23 cellular contexts compared by ENCODE assay signal in the genomic region with DNA sequence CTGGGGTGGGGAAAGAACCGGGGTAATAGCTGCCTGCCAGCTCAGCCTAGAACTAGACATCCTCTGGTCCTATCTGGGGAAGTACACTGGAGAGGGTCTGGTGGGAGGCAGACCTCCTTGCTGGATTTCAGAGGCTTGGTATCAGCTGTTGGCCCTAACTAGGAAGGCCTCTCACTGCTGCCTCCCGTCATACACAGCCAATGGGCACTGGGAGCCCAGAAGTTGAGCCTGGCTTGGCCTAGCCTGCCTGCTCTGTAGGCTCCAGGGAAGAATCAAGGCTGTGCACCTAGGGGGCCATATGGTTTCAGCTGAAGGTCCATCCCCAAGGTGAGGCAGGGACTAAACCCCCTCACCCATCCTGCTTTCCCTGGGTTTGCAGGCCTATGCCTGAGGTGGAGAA. TPM values are rescaled to one million over a fixed set of nuclear protein-coding genes. Genes with fewer than 3 reads are reported as not detected.
"Had no signal": no experiment of that assay in that cellular context is flagged by ENCODE, and none has a peak within 500 bp of the region (broad histone marks: within the 10 kb centered on the region; RNA-seq: fewer than 3 reads in every experiment).

No MANE protein-coding gene starts in this region.

- H3K9me3 ChIP-seq: left ventricle myocardium inferior, lower lobe of right lung, prostate gland, spleen, thoracic aorta, transverse colon had no signal

- H3K27me3 ChIP-seq: foreskin keratinocyte, neural progenitor cell, spleen, transverse colon had no signal

- FAIRE-seq: colon, keratinocyte had no signal

- ATAC-seq: foreskin keratinocyte; lower lobe of right lung; natural killer cell treated with Interleukin-12 subunit alpha and Interleukin-12 subunit beta and Interleukin-15 and Interleukin-18, amount 100 ng/mL, for 72 hours; sciatic nerve; stimulated activated memory B cell treated with anti-CD40 and anti-IgM and Interleukin-4, amounts not matched to agents 10 μg/mL and 1 μg/mL and 100 μg/mL, for 72 hours; stimulated activated naive CD8-positive, alpha-beta T cell treated with anti-CD3 and anti-CD28 coated beads, Interleukin-15, amount 100 ng/mL, for 72 hours had no signal

- H3K9me3 Mint-ChIP-seq: dendritic cell treated with granulocyte-macrophage colony-stimulating factor and Interleukin-4, amounts not matched to agents 40 ng/mL and 50 ng/mL, for 4 days; immature natural killer cell; natural killer cell treated with Interleukin-12 subunit alpha and Interleukin-12 subunit beta and Interleukin-15 and Interleukin-18, amount 100 ng/mL, for 72 hours; neural progenitor cell; stimulated activated memory B cell treated with anti-CD40 and anti-IgM and Interleukin-4, amounts not matched to agents 10 μg/mL and 1 μg/mL and 100 μg/mL, for 72 hours; stimulated activated naive CD8-positive, alpha-beta T cell treated with anti-CD3 and anti-CD28 coated beads, Interleukin-15, amount 100 ng/mL, for 72 hours had no signal

- H3K36me3 ChIP-seq: neural progenitor cell had no signal

- H3K4me2 ChIP-seq: neural progenitor cell had no signal

- H2AFZ ChIP-seq: neural progenitor cell, parathyroid adenoma had no signal

- H3K9ac ChIP-seq: neural progenitor cell, parathyroid adenoma had no signal

- H3K27ac ChIP-seq: foreskin keratinocyte, left ventricle myocardium inferior, lower lobe of right lung, neural progenitor cell, parathyroid adenoma, spleen, thoracic aorta, transverse colon had no signal

- H3K4me3 Mint-ChIP-seq: dendritic cell treated with granulocyte-macrophage colony-stimulating factor and Interleukin-4, amounts not matched to agents 40 ng/mL and 50 ng/mL, for 4 days; immature natural killer cell; natural killer cell treated with Interleukin-12 subunit alpha and Interleukin-12 subunit beta and Interleukin-15 and Interleukin-18, amount 100 ng/mL, for 72 hours; neural progenitor cell; stimulated activated memory B cell treated with anti-CD40 and anti-IgM and Interleukin-4, amounts not matched to agents 10 μg/mL and 1 μg/mL and 100 μg/mL, for 72 hours; stimulated activated naive CD8-positive, alpha-beta T cell treated with anti-CD3 and anti-CD28 coated beads, Interleukin-15, amount 100 ng/mL, for 72 hours had no signal

- H3K4me3 ChIP-seq: left ventricle myocardium inferior, lower lobe of right lung, neural progenitor cell, prostate gland, spleen, thoracic aorta, transverse colon had no signal

- DNase-seq: foreskin keratinocyte; immature natural killer cell; left ventricle myocardium inferior; lower lobe of right lung; mesenchymal stem cell; midbrain; nucleus accumbens; spleen; stimulated activated CD4-positive, alpha-beta T cell treated with anti-CD3 and anti-CD28 coated beads, Interleukin-15, amount 100 ng/mL, for 24 hours; stimulated activated CD4-positive, alpha-beta T cell treated with anti-CD3 and anti-CD28 coated beads, Interleukin-1b, Interleukin-23, amount 100 ng/mL, for 48 hours; stimulated activated CD4-positive, alpha-beta T cell treated with anti-CD3 and anti-CD28 coated beads, Interleukin-4, amount 100 ng/mL, for 24 hours; stimulated activated naive CD8-positive, alpha-beta T cell treated with anti-CD3 and anti-CD28 coated beads, Interleukin-15, amount 100 ng/mL, for 72 hours; transverse colon had no signal

- H3K27me3 Mint-ChIP-seq: dendritic cell treated with granulocyte-macrophage colony-stimulating factor and Interleukin-4, amounts not matched to agents 40 ng/mL and 50 ng/mL, for 4 days; natural killer cell treated with Interleukin-12 subunit alpha and Interleukin-12 subunit beta and Interleukin-15 and Interleukin-18, amount 100 ng/mL, for 72 hours; stimulated activated memory B cell treated with anti-CD40 and anti-IgM and Interleukin-4, amounts not matched to agents 10 μg/mL and 1 μg/mL and 100 μg/mL, for 72 hours; stimulated activated naive CD8-positive, alpha-beta T cell treated with anti-CD3 and anti-CD28 coated beads, Interleukin-15, amount 100 ng/mL, for 72 hours had no signal

- H3K27ac Mint-ChIP-seq: dendritic cell treated with granulocyte-macrophage colony-stimulating factor and Interleukin-4, amounts not matched to agents 40 ng/mL and 50 ng/mL, for 4 days; immature natural killer cell; natural killer cell treated with Interleukin-12 subunit alpha and Interleukin-12 subunit beta and Interleukin-15 and Interleukin-18, amount 100 ng/mL, for 72 hours; neural progenitor cell; stimulated activated memory B cell treated with anti-CD40 and anti-IgM and Interleukin-4, amounts not matched to agents 10 μg/mL and 1 μg/mL and 100 μg/mL, for 72 hours had no signal

RNA-seq across cellular contexts. Expression of a gene that starts 17.8 kb away (rescaled TPM):
- total RNA-seq: left ventricle myocardium inferior, lower lobe of right lung, thoracic aorta had no signal
